ENCODE assay signal across 9 cellular contexts in genomic region chr10:7408003-7408493, GRCh38. TPM values are rescaled to one million over a fixed set of nuclear protein-coding genes. Genes with fewer than 3 reads are reported as not detected.
DNase-seq lines count a peak whose midpoint lies in the region; ATAC-seq lines count a peak whose summit lies in the region.
"Had no signal": no experiment of that assay in that cellular context is flagged by ENCODE, and none has a peak within 500 bp of the region (broad histone marks: within the 10 kb centered on the region; RNA-seq: fewer than 3 reads in every experiment).

No MANE protein-coding gene starts in this region.

- CTCF ChIA-PET in T-cell (lab: Charles Lee), result interaction anchor here (0.6 to 2.2 kb wide), 2 partner anchors 149 to 1593 kb away, joined by 5 read pairs; no protein-coding TSS in a partner anchor

- DNase-seq in T-cell (peak in 31 of 34 experiments; percentile 29 to 75 (median 57)), caudate nucleus (lab: John Stamatoyannopoulos, UW) (peak in 21 of 61 donors; percentile 13 to 74 (median 51)), left kidney (ENCODE audit: low read depth, low spot score) (peak; percentile 74), SHP77 (lab: John Stamatoyannopoulos, UW) (no peak), ACHN (no peak)
- peak; percentile 39 to 50 for DNase-seq in stimulated activated CD4-positive, alpha-beta T cell treated with anti-CD3 and anti-CD28 coated beads, Interleukin-4, amount 100 ng/mL, for 4 hours

- peaks cover 57 to 70% (median 58%) of the 10 kb centered on the region in 3 donors for H3K4me1 Mint-ChIP-seq in T-cell

- peak; percentile 7 for ATAC-seq in GM21515 (IDR thresholded peaks at IDR 0.05; ENCODE audit: unreplicated experiment)
- peak; percentile 17 to 31 (median 20) for ATAC-seq in T-cell (replicated peaks in 1 of 4)
- no peak for ATAC-seq in HG02763 (IDR thresholded peaks at IDR 0.05; ENCODE audit: unreplicated experiment)

- no peaks in the 10 kb centered on the region for H3K9me3 Mint-ChIP-seq in T-cell

- POLR2A ChIA-PET in T-cell (lab: Charles Lee), result no interaction called here

- peak overlapping the region; percentile 52 to 74 for H3K27ac Mint-ChIP-seq in T-cell

- peaks cover 0 to 1% of the 10 kb centered on the region in 2 donors for H3K27me3 Mint-ChIP-seq in T-cell

- peak overlapping the region; percentile 93 to 99 (median 94) for H3K4me3 Mint-ChIP-seq in T-cell

- H3K27ac ChIP-seq in caudate nucleus (ENCODE audit: low read depth, low read length), result peak overlapping the region; percentile 88
- H3K27ac ChIP-seq: VCaP had no signal

- in situ Hi-C loops in ACHN (cut with HindIII; ENCODE audit: low pct_ligation_motif_present, low pct_unique_long_range_greater_than_20kb, low sequenced_read_pairs), result no loop called here

- H3K36me3 Mint-ChIP-seq in T-cell, result peaks cover 11% of the 10 kb centered on the region

RNA-seq across cellular contexts. Expression of gene SFMBT2, which starts 2.8 kb away (rescaled TPM):
- 10 to 100 TPM; 32.7 to 38.3 (median 36.8) TPM for total RNA-seq in T-cell

Comparison
In these comparisons a context has a peak if more than half of its experiments do, and no peak if none do; other contexts are left out.
1. DNase-seq: peak in T-cell (31 of 34), left kidney (single experiment) and stimulated activated CD4-positive, alpha-beta T cell treated with anti-CD3 and anti-CD28 coated beads, Interleukin-4, amount 100 ng/mL, for 4 hours (2 of 2); none in SHP77 (0 of 2) and ACHN (single experiment).